1 cellular context compared by ENCODE assay signal in genomic region chr17:13484020-13484419, GRCh38.
TF ChIP-seq lines count a peak whose summit lies in the region.

No MANE protein-coding gene starts in this region.

TF ChIP-seq in K562, 482 proteins besides CTCF, POLR2A, EP300 and RAD21 (continued from another document):
- TF ChIP-seq ZNF592 (IDR thresholded peaks at IDR 0.05) = no peak
- TF ChIP-seq GTF2A2 (tag; IDR thresholded peaks at IDR 0.05) = no peak
- TF ChIP-seq ZBTB8A (IDR thresholded peaks at IDR 0.05; ENCODE audit: partially characterized antibody) = no peak
- no peak for TF ChIP-seq RNF219 (CRISPR knock-in tag; IDR thresholded peaks at IDR 0.05)
- no peak for TF ChIP-seq MEF2A (IDR thresholded peaks at IDR 0.05; ENCODE audit: control insufficient read depth, low read depth, low read length)
- TF ChIP-seq GABPA (tag; conservative IDR thresholded peaks at IDR 0.05; ENCODE audit: low read depth) = no peak
- TF ChIP-seq MCM7 (IDR thresholded peaks at IDR 0.05) = no peak
- TF ChIP-seq TAL1 (IDR thresholded peaks at IDR 0.05) = no peak
- TF ChIP-seq HDAC3 (IDR thresholded peaks at IDR 0.05; ENCODE audit: borderline replicate concordance, partially characterized antibody) = no peak
- TF ChIP-seq UBTF (IDR thresholded peaks at IDR 0.05; ENCODE audit: borderline replicate concordance in 1 of 2, low read depth in 2 of 2, low read length in 2 of 2) = no peak
- no peak for TF ChIP-seq E2F6 (IDR thresholded peaks at IDR 0.05; ENCODE audit: borderline replicate concordance in 1 of 2, extremely low read depth in 1 of 2, insufficient read depth in 1 of 2, insufficient read length in 1 of 2, low read depth in 1 of 2, low read length in 1 of 2, poor library complexity in 1 of 2, severe bottlenecking in 1 of 2)
- no peak for TF ChIP-seq ZBTB12 (CRISPR knock-in tag; IDR thresholded peaks at IDR 0.05)
